ENCODE assay signal across 1 cellular context in genomic region chr1:4084053-4084431, GRCh38.
A peak's percentile ranks its signal among the peaks of the same experiment; 100 is the strongest.
TF ChIP-seq lines count a peak whose summit lies in the region.

No MANE protein-coding gene starts in this region.

TF ChIP-seq in liver, 16 proteins besides CTCF, POLR2A, EP300 and RAD21 (continued from another document):
- peak; percentile 76 for TF ChIP-seq MAX (IDR thresholded peaks at IDR 0.05)
- peak; percentile 93 for TF ChIP-seq SP1 (IDR thresholded peaks at IDR 0.05)
- peak; percentile 81 for TF ChIP-seq YY1 (IDR thresholded peaks at IDR 0.05)
- peak in 1 of 2 donors; percentile 30 for TF ChIP-seq GABPA (IDR thresholded peaks at IDR 0.05 in 1 of 2, conservative IDR thresholded peaks at IDR 0.05 in 1 of 2)
- TF ChIP-seq NR2F2 (IDR thresholded peaks at IDR 0.05): no peak
- peak; percentile 67 to 89 for TF ChIP-seq RXRA (IDR thresholded peaks at IDR 0.05)
- peak; percentile 89 for TF ChIP-seq FOXA1 (IDR thresholded peaks at IDR 0.05)
